Comparison of ENCODE assay signal across 1 cellular context in the genomic region with DNA sequence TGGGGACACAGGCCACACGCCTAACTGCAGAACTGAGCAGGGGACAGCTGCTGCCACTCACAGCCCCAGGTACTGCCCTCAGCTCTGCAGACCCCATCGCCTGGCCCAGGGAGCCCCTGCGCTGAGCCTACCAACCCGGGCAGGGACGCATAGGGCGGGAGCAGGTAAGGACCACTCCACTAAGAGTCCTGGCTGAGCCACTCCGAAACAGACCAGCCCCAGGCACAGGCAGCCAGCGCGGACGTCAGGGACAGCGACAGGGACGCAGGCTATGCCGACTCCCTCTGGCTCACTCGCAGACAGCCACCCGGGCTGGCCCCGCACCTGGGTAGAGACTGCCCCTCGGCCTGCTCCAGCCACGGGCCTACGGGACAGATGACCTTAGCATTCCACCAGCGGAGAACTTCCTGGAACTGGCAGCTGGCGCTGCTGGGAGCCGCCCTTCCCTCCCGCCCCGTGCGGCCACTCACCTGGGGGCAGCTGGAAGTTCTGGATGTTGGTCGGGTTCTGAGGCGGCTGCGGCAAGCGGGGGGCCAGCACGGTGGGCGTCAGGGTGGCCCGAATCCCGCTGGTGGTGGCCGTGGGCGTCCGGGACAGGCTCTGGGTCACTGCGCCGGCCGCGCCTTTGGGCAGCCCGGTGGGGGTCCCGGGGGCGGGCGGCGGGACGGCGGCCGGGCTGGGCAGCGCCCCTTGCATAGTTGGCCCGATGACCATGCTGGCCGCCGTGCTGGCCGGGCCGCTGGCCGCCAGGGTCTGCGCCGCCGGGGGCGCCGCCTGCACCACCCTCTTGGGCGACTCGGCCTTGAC.
TF ChIP-seq lines count a peak whose summit lies in the region.

No MANE protein-coding gene starts in this region.

TF ChIP-seq in HepG2, 621 proteins besides CTCF, POLR2A, EP300 and RAD21 (continued from another document and continues in another):
- TF ChIP-seq, protein P1, sequence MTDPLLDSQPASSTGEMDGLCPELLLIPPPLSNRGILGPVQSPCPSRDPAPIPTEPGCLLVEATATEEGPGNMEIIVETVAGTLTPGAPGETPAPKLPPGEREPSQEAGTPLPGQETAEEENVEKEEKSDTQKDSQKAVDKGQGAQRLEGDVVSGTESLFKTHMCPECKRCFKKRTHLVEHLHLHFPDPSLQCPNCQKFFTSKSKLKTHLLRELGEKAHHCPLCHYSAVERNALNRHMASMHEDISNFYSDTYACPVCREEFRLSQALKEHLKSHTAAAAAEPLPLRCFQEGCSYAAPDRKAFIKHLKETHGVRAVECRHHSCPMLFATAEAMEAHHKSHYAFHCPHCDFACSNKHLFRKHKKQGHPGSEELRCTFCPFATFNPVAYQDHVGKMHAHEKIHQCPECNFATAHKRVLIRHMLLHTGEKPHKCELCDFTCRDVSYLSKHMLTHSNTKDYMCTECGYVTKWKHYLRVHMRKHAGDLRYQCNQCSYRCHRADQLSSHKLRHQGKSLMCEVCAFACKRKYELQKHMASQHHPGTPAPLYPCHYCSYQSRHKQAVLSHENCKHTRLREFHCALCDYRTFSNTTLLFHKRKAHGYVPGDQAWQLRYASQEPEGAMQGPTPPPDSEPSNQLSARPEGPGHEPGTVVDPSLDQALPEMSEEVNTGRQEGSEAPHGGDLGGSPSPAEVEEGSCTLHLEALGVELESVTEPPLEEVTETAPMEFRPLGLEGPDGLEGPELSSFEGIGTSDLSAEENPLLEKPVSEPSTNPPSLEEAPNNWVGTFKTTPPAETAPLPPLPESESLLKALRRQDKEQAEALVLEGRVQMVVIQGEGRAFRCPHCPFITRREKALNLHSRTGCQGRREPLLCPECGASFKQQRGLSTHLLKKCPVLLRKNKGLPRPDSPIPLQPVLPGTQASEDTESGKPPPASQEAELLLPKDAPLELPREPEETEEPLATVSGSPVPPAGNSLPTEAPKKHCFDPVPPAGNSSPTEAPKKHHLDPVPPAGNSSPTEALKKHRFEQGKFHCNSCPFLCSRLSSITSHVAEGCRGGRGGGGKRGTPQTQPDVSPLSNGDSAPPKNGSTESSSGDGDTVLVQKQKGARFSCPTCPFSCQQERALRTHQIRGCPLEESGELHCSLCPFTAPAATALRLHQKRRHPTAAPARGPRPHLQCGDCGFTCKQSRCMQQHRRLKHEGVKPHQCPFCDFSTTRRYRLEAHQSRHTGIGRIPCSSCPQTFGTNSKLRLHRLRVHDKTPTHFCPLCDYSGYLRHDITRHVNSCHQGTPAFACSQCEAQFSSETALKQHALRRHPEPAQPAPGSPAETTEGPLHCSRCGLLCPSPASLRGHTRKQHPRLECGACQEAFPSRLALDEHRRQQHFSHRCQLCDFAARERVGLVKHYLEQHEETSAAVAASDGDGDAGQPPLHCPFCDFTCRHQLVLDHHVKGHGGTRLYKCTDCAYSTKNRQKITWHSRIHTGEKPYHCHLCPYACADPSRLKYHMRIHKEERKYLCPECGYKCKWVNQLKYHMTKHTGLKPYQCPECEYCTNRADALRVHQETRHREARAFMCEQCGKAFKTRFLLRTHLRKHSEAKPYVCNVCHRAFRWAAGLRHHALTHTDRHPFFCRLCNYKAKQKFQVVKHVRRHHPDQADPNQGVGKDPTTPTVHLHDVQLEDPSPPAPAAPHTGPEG (CRISPR knock-in tag; IDR thresholded peaks at IDR 0.05) = peak; percentile 86
- TF ChIP-seq ELF4 (CRISPR knock-in tag; IDR thresholded peaks at IDR 0.05; ENCODE audit: borderline replicate concordance) (no peak), MTF1 (CRISPR knock-in tag; IDR thresholded peaks at IDR 0.05) (no peak), HHEX (CRISPR knock-in tag; IDR thresholded peaks at IDR 0.05) (0 out of 2 replicates have a peak, but pooled peaks have one; percentile 6), ZNF160 (CRISPR knock-in tag; IDR thresholded peaks at IDR 0.05) (no peak; the same call in 1 of the 2 replicates), ISL2 (CRISPR knock-in tag; IDR thresholded peaks at IDR 0.05) (no peak; the same call in 1 of the 2 replicates), KDM6A (CRISPR knock-in tag; IDR thresholded peaks at IDR 0.05; ENCODE audit: low read depth) (0 out of 2 replicates have a peak, but pooled peaks have one; percentile 29), SNAPC2 (CRISPR knock-in tag; IDR thresholded peaks at IDR 0.05) (peak; percentile 82), ZNF83 (CRISPR knock-in tag; IDR thresholded peaks at IDR 0.05; ENCODE audit: borderline replicate concordance) (no peak; the same call in 1 of the 2 replicates), CCDC6 (CRISPR knock-in tag; IDR thresholded peaks at IDR 0.05) (no peak), ZNF30 (CRISPR knock-in tag; IDR thresholded peaks at IDR 0.05) (no peak), MTA1 (CRISPR knock-in tag; IDR thresholded peaks at IDR 0.05; ENCODE audit: borderline replicate concordance) (peak; percentile 61; the same call in 1 of the 2 replicates), GPN1 (CRISPR knock-in tag; IDR thresholded peaks at IDR 0.05; ENCODE audit: borderline replicate concordance) (0 out of 2 replicates have a peak, but pooled peaks have one; percentile 14), RARA (CRISPR knock-in tag; IDR thresholded peaks at IDR 0.05) (peak; percentile 57), KLF15 (CRISPR knock-in tag; IDR thresholded peaks at IDR 0.05; ENCODE audit: borderline replicate concordance) (peak; percentile 52; the same call in 1 of the 2 replicates), HMG20A (CRISPR knock-in tag; IDR thresholded peaks at IDR 0.05; ENCODE audit: borderline replicate concordance) (no peak), ZNF3 (CRISPR knock-in tag; IDR thresholded peaks at IDR 0.05) (no peak), SOX13 (IDR thresholded peaks at IDR 0.05) (no peak), SOX13 (CRISPR knock-in tag; conservative IDR thresholded peaks at IDR 0.05 in 1 of 2, IDR thresholded peaks at IDR 0.05 in 1 of 2) (peak in 1 of 2 experiments; percentile 45; a peak in 1 of 4 replicates), TEAD2 (CRISPR knock-in tag; IDR thresholded peaks at IDR 0.05) (no peak), FOXP1 (IDR thresholded peaks at IDR 0.05) (no peak), FOXP1 (CRISPR knock-in tag; IDR thresholded peaks at IDR 0.05) (no peak), ZNF670 (CRISPR knock-in tag; IDR thresholded peaks at IDR 0.05; ENCODE audit: borderline replicate concordance) (no peak), PHF21A (CRISPR knock-in tag; IDR thresholded peaks at IDR 0.05) (peak; percentile 64)
- TF ChIP-seq, protein P2, sequence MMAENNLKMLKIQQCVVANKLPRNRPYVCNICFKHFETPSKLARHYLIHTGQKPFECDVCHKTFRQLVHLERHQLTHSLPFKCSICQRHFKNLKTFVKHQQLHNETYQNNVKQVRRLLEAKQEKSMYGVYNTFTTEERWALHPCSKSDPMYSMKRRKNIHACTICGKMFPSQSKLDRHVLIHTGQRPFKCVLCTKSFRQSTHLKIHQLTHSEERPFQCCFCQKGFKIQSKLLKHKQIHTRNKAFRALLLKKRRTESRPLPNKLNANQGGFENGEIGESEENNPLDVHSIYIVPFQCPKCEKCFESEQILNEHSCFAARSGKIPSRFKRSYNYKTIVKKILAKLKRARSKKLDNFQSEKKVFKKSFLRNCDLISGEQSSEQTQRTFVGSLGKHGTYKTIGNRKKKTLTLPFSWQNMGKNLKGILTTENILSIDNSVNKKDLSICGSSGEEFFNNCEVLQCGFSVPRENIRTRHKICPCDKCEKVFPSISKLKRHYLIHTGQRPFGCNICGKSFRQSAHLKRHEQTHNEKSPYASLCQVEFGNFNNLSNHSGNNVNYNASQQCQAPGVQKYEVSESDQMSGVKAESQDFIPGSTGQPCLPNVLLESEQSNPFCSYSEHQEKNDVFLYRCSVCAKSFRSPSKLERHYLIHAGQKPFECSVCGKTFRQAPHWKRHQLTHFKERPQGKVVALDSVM (CRISPR knock-in tag; IDR thresholded peaks at IDR 0.05) = no peak
- TF ChIP-seq, protein P3, sequence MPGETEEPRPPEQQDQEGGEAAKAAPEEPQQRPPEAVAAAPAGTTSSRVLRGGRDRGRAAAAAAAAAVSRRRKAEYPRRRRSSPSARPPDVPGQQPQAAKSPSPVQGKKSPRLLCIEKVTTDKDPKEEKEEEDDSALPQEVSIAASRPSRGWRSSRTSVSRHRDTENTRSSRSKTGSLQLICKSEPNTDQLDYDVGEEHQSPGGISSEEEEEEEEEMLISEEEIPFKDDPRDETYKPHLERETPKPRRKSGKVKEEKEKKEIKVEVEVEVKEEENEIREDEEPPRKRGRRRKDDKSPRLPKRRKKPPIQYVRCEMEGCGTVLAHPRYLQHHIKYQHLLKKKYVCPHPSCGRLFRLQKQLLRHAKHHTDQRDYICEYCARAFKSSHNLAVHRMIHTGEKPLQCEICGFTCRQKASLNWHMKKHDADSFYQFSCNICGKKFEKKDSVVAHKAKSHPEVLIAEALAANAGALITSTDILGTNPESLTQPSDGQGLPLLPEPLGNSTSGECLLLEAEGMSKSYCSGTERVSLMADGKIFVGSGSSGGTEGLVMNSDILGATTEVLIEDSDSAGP (CRISPR knock-in tag; IDR thresholded peaks at IDR 0.05; ENCODE audit: borderline replicate concordance) = peak; percentile 54; the same call in 1 of the 2 replicates
- TF ChIP-seq, protein P4, sequence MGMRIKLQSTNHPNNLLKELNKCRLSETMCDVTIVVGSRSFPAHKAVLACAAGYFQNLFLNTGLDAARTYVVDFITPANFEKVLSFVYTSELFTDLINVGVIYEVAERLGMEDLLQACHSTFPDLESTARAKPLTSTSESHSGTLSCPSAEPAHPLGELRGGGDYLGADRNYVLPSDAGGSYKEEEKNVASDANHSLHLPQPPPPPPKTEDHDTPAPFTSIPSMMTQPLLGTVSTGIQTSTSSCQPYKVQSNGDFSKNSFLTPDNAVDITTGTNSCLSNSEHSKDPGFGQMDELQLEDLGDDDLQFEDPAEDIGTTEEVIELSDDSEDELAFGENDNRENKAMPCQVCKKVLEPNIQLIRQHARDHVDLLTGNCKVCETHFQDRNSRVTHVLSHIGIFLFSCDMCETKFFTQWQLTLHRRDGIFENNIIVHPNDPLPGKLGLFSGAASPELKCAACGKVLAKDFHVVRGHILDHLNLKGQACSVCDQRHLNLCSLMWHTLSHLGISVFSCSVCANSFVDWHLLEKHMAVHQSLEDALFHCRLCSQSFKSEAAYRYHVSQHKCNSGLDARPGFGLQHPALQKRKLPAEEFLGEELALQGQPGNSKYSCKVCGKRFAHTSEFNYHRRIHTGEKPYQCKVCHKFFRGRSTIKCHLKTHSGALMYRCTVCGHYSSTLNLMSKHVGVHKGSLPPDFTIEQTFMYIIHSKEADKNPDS (CRISPR knock-in tag; IDR thresholded peaks at IDR 0.05) = no peak
- TF ChIP-seq, protein P5, sequence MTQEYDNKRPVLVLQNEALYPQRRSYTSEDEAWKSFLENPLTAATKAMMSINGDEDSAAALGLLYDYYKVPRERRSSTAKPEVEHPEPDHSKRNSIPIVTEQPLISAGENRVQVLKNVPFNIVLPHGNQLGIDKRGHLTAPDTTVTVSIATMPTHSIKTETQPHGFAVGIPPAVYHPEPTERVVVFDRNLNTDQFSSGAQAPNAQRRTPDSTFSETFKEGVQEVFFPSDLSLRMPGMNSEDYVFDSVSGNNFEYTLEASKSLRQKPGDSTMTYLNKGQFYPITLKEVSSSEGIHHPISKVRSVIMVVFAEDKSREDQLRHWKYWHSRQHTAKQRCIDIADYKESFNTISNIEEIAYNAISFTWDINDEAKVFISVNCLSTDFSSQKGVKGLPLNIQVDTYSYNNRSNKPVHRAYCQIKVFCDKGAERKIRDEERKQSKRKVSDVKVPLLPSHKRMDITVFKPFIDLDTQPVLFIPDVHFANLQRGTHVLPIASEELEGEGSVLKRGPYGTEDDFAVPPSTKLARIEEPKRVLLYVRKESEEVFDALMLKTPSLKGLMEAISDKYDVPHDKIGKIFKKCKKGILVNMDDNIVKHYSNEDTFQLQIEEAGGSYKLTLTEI (CRISPR knock-in tag; conservative IDR thresholded peaks at IDR 0.05) = no peak
- TF ChIP-seq, protein P6, sequence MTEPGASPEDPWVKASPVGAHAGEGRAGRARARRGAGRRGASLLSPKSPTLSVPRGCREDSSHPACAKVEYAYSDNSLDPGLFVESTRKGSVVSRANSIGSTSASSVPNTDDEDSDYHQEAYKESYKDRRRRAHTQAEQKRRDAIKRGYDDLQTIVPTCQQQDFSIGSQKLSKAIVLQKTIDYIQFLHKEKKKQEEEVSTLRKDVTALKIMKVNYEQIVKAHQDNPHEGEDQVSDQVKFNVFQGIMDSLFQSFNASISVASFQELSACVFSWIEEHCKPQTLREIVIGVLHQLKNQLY (CRISPR knock-in tag; IDR thresholded peaks at IDR 0.05) = no peak
- TF ChIP-seq, protein P7, sequence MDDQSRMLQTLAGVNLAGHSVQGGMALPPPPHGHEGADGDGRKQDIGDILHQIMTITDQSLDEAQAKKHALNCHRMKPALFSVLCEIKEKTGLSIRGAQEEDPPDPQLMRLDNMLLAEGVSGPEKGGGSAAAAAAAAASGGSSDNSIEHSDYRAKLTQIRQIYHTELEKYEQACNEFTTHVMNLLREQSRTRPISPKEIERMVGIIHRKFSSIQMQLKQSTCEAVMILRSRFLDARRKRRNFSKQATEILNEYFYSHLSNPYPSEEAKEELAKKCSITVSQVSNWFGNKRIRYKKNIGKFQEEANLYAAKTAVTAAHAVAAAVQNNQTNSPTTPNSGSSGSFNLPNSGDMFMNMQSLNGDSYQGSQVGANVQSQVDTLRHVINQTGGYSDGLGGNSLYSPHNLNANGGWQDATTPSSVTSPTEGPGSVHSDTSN (CRISPR knock-in tag; IDR thresholded peaks at IDR 0.05; ENCODE audit: borderline replicate concordance) = no peak
- TF ChIP-seq, protein P8, sequence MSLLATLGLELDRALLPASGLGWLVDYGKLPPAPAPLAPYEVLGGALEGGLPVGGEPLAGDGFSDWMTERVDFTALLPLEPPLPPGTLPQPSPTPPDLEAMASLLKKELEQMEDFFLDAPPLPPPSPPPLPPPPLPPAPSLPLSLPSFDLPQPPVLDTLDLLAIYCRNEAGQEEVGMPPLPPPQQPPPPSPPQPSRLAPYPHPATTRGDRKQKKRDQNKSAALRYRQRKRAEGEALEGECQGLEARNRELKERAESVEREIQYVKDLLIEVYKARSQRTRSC (CRISPR knock-in tag; IDR thresholded peaks at IDR 0.05; ENCODE audit: low read depth) = no peak
- TF ChIP-seq, protein P9, sequence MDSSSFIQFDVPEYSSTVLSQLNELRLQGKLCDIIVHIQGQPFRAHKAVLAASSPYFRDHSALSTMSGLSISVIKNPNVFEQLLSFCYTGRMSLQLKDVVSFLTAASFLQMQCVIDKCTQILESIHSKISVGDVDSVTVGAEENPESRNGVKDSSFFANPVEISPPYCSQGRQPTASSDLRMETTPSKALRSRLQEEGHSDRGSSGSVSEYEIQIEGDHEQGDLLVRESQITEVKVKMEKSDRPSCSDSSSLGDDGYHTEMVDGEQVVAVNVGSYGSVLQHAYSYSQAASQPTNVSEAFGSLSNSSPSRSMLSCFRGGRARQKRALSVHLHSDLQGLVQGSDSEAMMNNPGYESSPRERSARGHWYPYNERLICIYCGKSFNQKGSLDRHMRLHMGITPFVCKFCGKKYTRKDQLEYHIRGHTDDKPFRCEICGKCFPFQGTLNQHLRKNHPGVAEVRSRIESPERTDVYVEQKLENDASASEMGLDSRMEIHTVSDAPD (CRISPR knock-in tag; IDR thresholded peaks at IDR 0.05) = peak; percentile 84; the same call in 1 of the 2 replicates
- TF ChIP-seq, protein P10, sequence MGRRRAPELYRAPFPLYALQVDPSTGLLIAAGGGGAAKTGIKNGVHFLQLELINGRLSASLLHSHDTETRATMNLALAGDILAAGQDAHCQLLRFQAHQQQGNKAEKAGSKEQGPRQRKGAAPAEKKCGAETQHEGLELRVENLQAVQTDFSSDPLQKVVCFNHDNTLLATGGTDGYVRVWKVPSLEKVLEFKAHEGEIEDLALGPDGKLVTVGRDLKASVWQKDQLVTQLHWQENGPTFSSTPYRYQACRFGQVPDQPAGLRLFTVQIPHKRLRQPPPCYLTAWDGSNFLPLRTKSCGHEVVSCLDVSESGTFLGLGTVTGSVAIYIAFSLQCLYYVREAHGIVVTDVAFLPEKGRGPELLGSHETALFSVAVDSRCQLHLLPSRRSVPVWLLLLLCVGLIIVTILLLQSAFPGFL (CRISPR knock-in tag; IDR thresholded peaks at IDR 0.05) = no peak
